16 cellular contexts compared by ENCODE assay signal in the genomic region with DNA sequence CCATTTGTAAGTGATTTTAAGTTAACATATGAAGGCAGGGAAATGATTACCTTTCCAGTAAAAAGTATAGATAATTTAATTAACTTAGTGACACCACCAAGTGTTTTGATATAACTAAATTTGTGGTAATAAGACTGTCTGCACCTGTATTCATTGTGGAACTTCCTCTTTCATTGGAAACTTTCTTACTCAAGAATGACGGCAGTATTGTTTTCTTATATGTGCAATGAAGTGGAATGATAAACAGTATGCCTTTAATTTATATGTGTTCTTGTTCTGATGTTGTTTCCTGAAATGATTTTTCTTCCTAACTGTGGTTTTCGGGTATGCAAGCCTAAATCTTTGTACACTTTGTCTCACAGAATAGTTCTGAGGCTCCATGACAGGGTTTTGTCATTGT.
DNase-seq lines count a peak whose midpoint lies in the region; ATAC-seq, FAIRE-seq and TF ChIP-seq lines count a peak whose summit lies in the region.
"Had no signal": no experiment of that assay in that cellular context is flagged by ENCODE, and none has a peak within 500 bp of the region (broad histone marks: within the 10 kb centered on the region; RNA-seq: fewer than 3 reads in every experiment).

No MANE protein-coding gene starts in this region.

- no peaks in the 10 kb centered on the region for H3K27me3 ChIP-seq in BLaER1 treated with 17β-estradiol and CSF1 and Interleukin-3, amounts not matched to agents 10 nM and 100 nM
- H3K27me3 ChIP-seq: colonic mucosa, uterus had no signal

- peak overlapping the region in 7 of 11 experiments; percentile 2 to 71 (median 32); a peak in 10 of 22 replicates for H3K4me2 ChIP-seq in BLaER1 treated with 17β-estradiol and CSF1 and Interleukin-3, amounts not matched to agents 10 nM and 100 nM

- peak overlapping the region in 6 of 11 experiments; percentile 11 to 74 (median 48); a peak in 10 of 22 replicates for H3K27ac ChIP-seq in BLaER1 treated with 17β-estradiol and CSF1 and Interleukin-3, amounts not matched to agents 10 nM and 100 nM
- H3K27ac ChIP-seq: colonic mucosa, parathyroid adenoma, uterus had no signal

- H3K36me3 ChIP-seq in BLaER1 treated with 17β-estradiol and CSF1 and Interleukin-3, amounts not matched to agents 10 nM and 100 nM = peaks cover 33 to 91% (median 56%) of the 10 kb centered on the region in 11 experiments
- H3K36me3 ChIP-seq: colonic mucosa, uterus had no signal

- H4K20me1 ChIP-seq in BLaER1 treated with 17β-estradiol and CSF1 and Interleukin-3, amounts not matched to agents 10 nM and 100 nM = no peaks in the 10 kb centered on the region

- no peak overlapping the region for H3K9ac ChIP-seq in BLaER1 treated with 17β-estradiol and CSF1 and Interleukin-3, amounts not matched to agents 10 nM and 100 nM
- H3K9ac ChIP-seq: parathyroid adenoma had no signal

- H3K9me3 ChIP-seq in BLaER1 treated with 17β-estradiol and CSF1 and Interleukin-3, amounts not matched to agents 10 nM and 100 nM (replicated peaks in 1 of 11) = no peaks in the 10 kb centered on the region
- H3K9me3 ChIP-seq: colonic mucosa, uterus had no signal

- peak; percentile 75 for ATAC-seq in GM19043 (IDR thresholded peaks at IDR 0.05; ENCODE audit: low read depth, unreplicated experiment)
- ATAC-seq in HG03439 (IDR thresholded peaks at IDR 0.05; ENCODE audit: unreplicated experiment) = peak; percentile 64
- ATAC-seq: activated naive CD8-positive, alpha-beta T cell treated with anti-CD3 and anti-CD28 coated beads, Interleukin-2, amount 50 U/mL, for 24 hours had no signal

- peaks cover 0 to 18% (median 12%) of the 10 kb centered on the region in 10 experiments; a peak in 12 of 20 replicates for H3K4me1 ChIP-seq in BLaER1 treated with 17β-estradiol and CSF1 and Interleukin-3, amounts not matched to agents 10 nM and 100 nM
- H3K4me1 ChIP-seq: parathyroid adenoma, uterus had no signal

- no peak for TF ChIP-seq POLR2A in H54 (IDR thresholded peaks at IDR 0.05; ENCODE audit: low read depth, low read length)

- DNase-seq in H54 (ENCODE audit: insufficient read length, low spot score) = no peak
- no peak for DNase-seq in NCI-H82 treated with DMSO at 0.1 percent for 48 hours (lab: John Stamatoyannopoulos, UW; ENCODE audit: unreplicated experiment)
- no peak for DNase-seq in stimulated activated CD4-positive, alpha-beta T cell treated with anti-CD3 and anti-CD28 coated beads, Interleukin-15, amount 100 ng/mL, for 24 hours
- DNase-seq in HUDEP-2 (lab: John Stamatoyannopoulos, UW; ENCODE audit: unreplicated experiment in 76 of 76) = no peak
- no peak for DNase-seq in activated CD4-positive, CD25-positive, alpha-beta regulatory T cell treated with anti-CD3 and anti-CD28 coated beads, Interleukin-2, amount 50 U/mL, for 72 hours
- DNase-seq: activated naive CD8-positive, alpha-beta T cell treated with anti-CD3 and anti-CD28 coated beads, Interleukin-2, amount 50 U/mL, for 24 hours; colonic mucosa; NCI-H1105; NCI-H526 treated with DMSO at 0.1 percent for 48 hours; uterus had no signal

- FAIRE-seq in H54 (lab: Jason Lieb, UNC) = peak; percentile 30
- FAIRE-seq: H1, TTC549 had no signal

- no peak overlapping the region; a peak in 1 of 20 replicates for H3K4me3 ChIP-seq in BLaER1 treated with 17β-estradiol and CSF1 and Interleukin-3, amounts not matched to agents 10 nM and 100 nM
- H3K4me3 ChIP-seq: colonic mucosa, uterus had no signal
